ENCODE assay signal across 16 cellular contexts in the genomic region with DNA sequence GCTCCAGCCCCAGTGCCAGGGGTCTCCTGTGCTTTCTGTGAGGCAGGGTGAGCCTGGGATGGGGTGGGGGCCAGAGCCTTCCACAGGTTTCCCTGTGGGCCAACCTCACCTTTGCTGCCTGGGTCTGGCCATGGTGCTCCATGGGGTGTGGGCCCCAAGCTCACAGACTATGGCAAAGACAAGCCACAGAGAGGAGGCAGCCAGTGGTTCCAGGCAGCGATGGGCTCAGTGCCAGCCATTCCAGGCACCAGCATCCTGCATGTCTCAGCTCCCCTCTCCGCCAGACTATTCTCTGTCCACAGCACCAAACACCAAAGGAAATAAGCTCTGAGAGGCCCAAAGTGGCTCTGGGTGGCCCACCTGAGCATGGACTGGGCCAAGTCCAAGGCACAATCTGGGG.
"Had no signal": no experiment of that assay in that cellular context is flagged by ENCODE, and none has a peak within 500 bp of the region (broad histone marks: within the 10 kb centered on the region; RNA-seq: fewer than 3 reads in every experiment).

No MANE protein-coding gene starts in this region.

- H3K36me3 ChIP-seq: colonic mucosa, right atrium auricular region, SJSA1, stomach, WERI-Rb-1 had no signal

- H3K4me1 ChIP-seq: colonic mucosa, SJSA1 had no signal

- H3K27me3 ChIP-seq: colonic mucosa, right atrium auricular region, SJSA1 had no signal

- DNase-seq: activated CD4-positive, alpha-beta T cell treated with anti-CD3 and anti-CD28 coated beads for 1 hour; activated naive CD8-positive, alpha-beta T cell treated with anti-CD3 and anti-CD28 coated beads for 36 hours; amygdala; central memory CD4-positive, alpha-beta T cell; colonic mucosa; erythroblast; nephron progenitor cell; stimulated activated CD4-positive, alpha-beta T cell treated with anti-CD3 and anti-CD28 coated beads, Interleukin-4, amount 100 ng/mL, for 24 hours; stomach; SW 1271; trophoblast cell; WERI-Rb-1 had no signal

- H3K4me3 ChIP-seq: colonic mucosa, right atrium auricular region, SJSA1, smooth muscle cell, stomach had no signal

- H3K9me3 ChIP-seq: colonic mucosa, right atrium auricular region, SJSA1, stomach had no signal

- ATAC-seq: stimulated activated effector memory CD8-positive, alpha-beta T cell treated with anti-CD3 and anti-CD28 coated beads, Interleukin-12 subunit alpha, Interleukin-12 subunit beta, amount 100 ng/mL, for 72 hours had no signal
